9 cellular contexts compared by ENCODE assay signal in genomic region chr20:31822421-31823330, GRCh38. TPM values are rescaled to one million over a fixed set of nuclear protein-coding genes. Genes with fewer than 3 reads are reported as not detected.
DNase-seq lines count a peak whose midpoint lies in the region; ATAC-seq, FAIRE-seq and TF ChIP-seq lines count a peak whose summit lies in the region.
"Had no signal": no experiment of that assay in that cellular context is flagged by ENCODE, and none has a peak within 500 bp of the region (broad histone marks: within the 10 kb centered on the region; RNA-seq: fewer than 3 reads in every experiment).

No MANE protein-coding gene starts in this region.

- no peaks in the 10 kb centered on the region for H3K79me2 ChIP-seq in GM23338 (replicated peaks; ENCODE audit: insufficient read depth)

- no peak overlapping the region for H3K4me3 ChIP-seq in CD8-positive, alpha-beta T cell (ENCODE audit: low read depth, low read length)
- H3K4me3 ChIP-seq in GM23338 (peak overlapping the region; percentile 38), small intestine (ENCODE audit: low read depth in 1 of 2, low read length in 2 of 2) (no peak overlapping the region)

- H2AFZ ChIP-seq in GM23338, result peak overlapping the region; percentile 30

- H3K4me2 ChIP-seq in GM23338, result peak overlapping the region; percentile 43

- no peaks in the 10 kb centered on the region for H3K9me3 Mint-ChIP-seq in CD8-positive, alpha-beta T cell
- no peaks in the 10 kb centered on the region for H3K9me3 Mint-ChIP-seq in GM23338
- H3K9me3 Mint-ChIP-seq: IgD-negative memory B cell had no signal

- peaks cover 6% of the 10 kb centered on the region for H3K4me1 Mint-ChIP-seq in CD8-positive, alpha-beta T cell (ENCODE audit: low read depth)
- H3K4me1 Mint-ChIP-seq in GM23338, result peaks cover 3% of the 10 kb centered on the region; the same call in 2 of the 3 replicates
- H3K4me1 Mint-ChIP-seq: IgD-negative memory B cell had no signal

- peak; percentile 88 for ATAC-seq in CD8-positive, alpha-beta T cell
- ATAC-seq in GM23338 (peak; percentile 84), GM21367 (IDR thresholded peaks at IDR 0.05; ENCODE audit: unreplicated experiment) (no peak)

- peak; percentile 53 to 88 (median 72) for DNase-seq in CD8-positive, alpha-beta T cell
- peak; percentile 98 for DNase-seq in GM23338 (ENCODE audit: low spot score)
- peak; percentile 68 for DNase-seq in NCI-H1417 treated with DMSO at 0.1 percent for 48 hours (lab: John Stamatoyannopoulos, UW)
- peak; percentile 75 for DNase-seq in T-helper 9 cell
- peak in 56 of 58 donors; percentile 6 to 80 (median 51) for DNase-seq in anterior cingulate cortex (lab: John Stamatoyannopoulos, UW)
- peak; percentile 86 for DNase-seq in hepatic stellate cell (ENCODE audit: low spot score)
- peak; percentile 50 for DNase-seq in small intestine

- no peaks in the 10 kb centered on the region for H3K36me3 Mint-ChIP-seq in CD8-positive, alpha-beta T cell
- no peaks in the 10 kb centered on the region for H3K36me3 Mint-ChIP-seq in GM23338 (ENCODE audit: low read depth)
- H3K36me3 Mint-ChIP-seq: IgD-negative memory B cell had no signal

- CTCF ChIA-PET in CD8-positive, alpha-beta T cell (lab: Charles Lee), result interaction anchor here (0.6 to 5.1 kb wide), 35 partner anchors 8 to 830 kb away, joined by 3 to 79 read pairs (median 4); partner anchors contain the start of gene PDRG1

- H3K27me3 ChIP-seq in CD8-positive, alpha-beta T cell (ENCODE audit: insufficient read depth, low read length), result no peaks in the 10 kb centered on the region
- H3K27me3 ChIP-seq in GM23338 (ENCODE audit: insufficient read depth) (no peaks in the 10 kb centered on the region), small intestine (ENCODE audit: control insufficient read depth in 2 of 2, insufficient read depth in 2 of 2, low read length in 2 of 2) (no peaks in the 10 kb centered on the region)

- no peak for FAIRE-seq in small intestine (lab: Jason Lieb, UNC)

- intact Hi-C loops in CD8-positive, alpha-beta T cell (cut with DNase I, micrococcal nuclease), result loop anchor here (1.0 to 10.0 kb wide), 8 partner anchors 24 to 952 kb away; partner anchors contain the start of genes PDRG1 (in 2 of the 2), PLAGL2 (in 1 of the 2) and POFUT1 (in 1 of the 2)

- no peaks in the 10 kb centered on the region for H3K9me3 ChIP-seq in CD8-positive, alpha-beta T cell (ENCODE audit: low read length)
- no peaks in the 10 kb centered on the region for H3K9me3 ChIP-seq in small intestine (ENCODE audit: control insufficient read depth, low read depth)

- no peaks in the 10 kb centered on the region for H3K36me3 ChIP-seq in CD8-positive, alpha-beta T cell (ENCODE audit: insufficient read depth, low read length)
- H3K36me3 ChIP-seq in GM23338 (ENCODE audit: insufficient read depth) (no peaks in the 10 kb centered on the region), small intestine (ENCODE audit: control insufficient read depth in 2 of 2, insufficient read depth in 2 of 2, low read length in 2 of 2) (no peaks in the 10 kb centered on the region)

- no peak overlapping the region for H3K27ac ChIP-seq in CD8-positive, alpha-beta T cell (ENCODE audit: low read depth, low read length)
- H3K27ac ChIP-seq in GM23338 (ENCODE audit: low read depth) (no peak overlapping the region), small intestine (ENCODE audit: low read depth in 1 of 2, low read length in 1 of 2) (no peak overlapping the region)

- H3K27ac Mint-ChIP-seq in CD8-positive, alpha-beta T cell, result no peak overlapping the region
- no peak overlapping the region for H3K27ac Mint-ChIP-seq in GM23338

- POLR2A ChIA-PET in CD8-positive, alpha-beta T cell (lab: Charles Lee), result no interaction called here

- no peak overlapping the region for H3K4me3 Mint-ChIP-seq in CD8-positive, alpha-beta T cell
- H3K4me3 Mint-ChIP-seq in GM23338, result peak overlapping the region; percentile 8; the same call in 1 of the 3 replicates

- H4K20me1 ChIP-seq in GM23338 (replicated peaks; ENCODE audit: insufficient read depth), result no peaks in the 10 kb centered on the region; the same call in 1 of the 2 replicates

- TF ChIP-seq CTCF in CD8-positive, alpha-beta T cell (IDR thresholded peaks at IDR 0.05), result peak; percentile 98
- TF ChIP-seq CTCF in GM23338 (conservative IDR thresholded peaks at IDR 0.05; ENCODE audit: low read depth in 2 of 2), result peak; percentile 100

- H3F3A ChIP-seq in GM23338 (replicated peaks; ENCODE audit: low read depth), result 0 out of 2 replicates have a peak, but pooled peaks cover 9% of the 10 kb centered on the region

- peaks cover 6% of the 10 kb centered on the region for H3K4me1 ChIP-seq in CD8-positive, alpha-beta T cell (ENCODE audit: insufficient read depth, low read length)
- H3K4me1 ChIP-seq in GM23338 (ENCODE audit: insufficient read depth) (peaks cover 4% of the 10 kb centered on the region), small intestine (ENCODE audit: control insufficient read depth in 2 of 2, insufficient read depth in 1 of 2, low read depth in 1 of 2, low read length in 1 of 2) (no peaks in the 10 kb centered on the region)

- 2 to 6% (median 5%) methylated on average over 24 to 29 of the region's 29 CpGs for WGBS in small intestine, 3 donors

- no peaks in the 10 kb centered on the region for H3K27me3 Mint-ChIP-seq in CD8-positive, alpha-beta T cell (ENCODE audit: low read depth)
- peaks cover 9% of the 10 kb centered on the region for H3K27me3 Mint-ChIP-seq in GM23338 (ENCODE audit: insufficient read depth, low read depth, poor library complexity)

- no peaks in the 10 kb centered on the region for H3K9me2 ChIP-seq in GM23338 (ENCODE audit: insufficient read depth)

TF ChIP-seq in GM23338, 12 proteins besides CTCF, POLR2A, EP300 and RAD21 (continues in another document):
- TF ChIP-seq CREB1 (CRISPR knock-in tag; IDR thresholded peaks at IDR 0.05; ENCODE audit: low read depth), result no peak

RNA-seq across cellular contexts. Expression of gene MYLK2, which starts 3.5 kb away (rescaled TPM):
- not detected for total RNA-seq in CD8-positive, alpha-beta T cell
- 0.28 TPM in 1 of 2 replicates, not detected in the other for total RNA-seq in GM23338 (2014; rRNA removed; shearing (Covaris generic))
- polyA plus RNA-seq in GM23338 (2016; fragmentation: Nextera tagmentation; extraction: Ambion mirVana), result 0.21 and 0.23 TPM in 2 replicates
- polyA plus RNA-seq in small intestine, result under 1 TPM in 2 of 3 donors, not detected in 1; 0.27 to 0.28 TPM
- polyA plus RNA-seq: IgD-negative memory B cell had no signal

RNA-seq across cellular contexts. Expression of gene FOXS1, which starts 22.7 kb away (rescaled TPM):
- not detected for total RNA-seq in CD8-positive, alpha-beta T cell
- total RNA-seq in GM23338 (2014; rRNA removed; shearing (Covaris generic)), result not detected in 2 replicates
- 0.26 TPM in 1 of 2 replicates, not detected in the other for polyA plus RNA-seq in GM23338 (2016; fragmentation: Nextera tagmentation; extraction: Ambion mirVana)
- 1 to 10 TPM in 1 of 3 donors, not detected in 2; 1.2 TPM for polyA plus RNA-seq in small intestine
- polyA plus RNA-seq: IgD-negative memory B cell had no signal

RNA-seq across cellular contexts. Expression of gene DUSP15, which starts 47.7 kb away (rescaled TPM):
- not detected for total RNA-seq in CD8-positive, alpha-beta T cell
- total RNA-seq in GM23338 (2014; rRNA removed; shearing (Covaris generic)), result 2.8 and 5.9 TPM in 2 replicates
- polyA plus RNA-seq in GM23338 (2016; fragmentation: Nextera tagmentation; extraction: Ambion mirVana), result 0.61 and 0.99 TPM in 2 replicates
- 1 to 10 TPM in 2 of 3 donors, not detected in 1; 1.4 to 2.9 TPM for polyA plus RNA-seq in small intestine
- polyA plus RNA-seq: IgD-negative memory B cell had no signal

RNA-seq across cellular contexts. Expression of gene TTLL9, which starts 47.8 kb away (rescaled TPM):
- total RNA-seq in CD8-positive, alpha-beta T cell, result not detected
- total RNA-seq in GM23338 (2014; rRNA removed; shearing (Covaris generic)), result 0.39 TPM in 1 of 2 replicates, not detected in the other
- polyA plus RNA-seq in GM23338 (2016; fragmentation: Nextera tagmentation; extraction: Ambion mirVana) (not detected in 2 replicates), small intestine (under 1 TPM in 1 of 3 donors, not detected in 2; 0.07 TPM)
- polyA plus RNA-seq: IgD-negative memory B cell had no signal
